ENCODE assay signal across 8 cellular contexts in genomic region chr15:67543348-67543718, GRCh38. TPM values are rescaled to one million over a fixed set of nuclear protein-coding genes. Genes with fewer than 3 reads are reported as not detected.
DNase-seq lines count a peak whose midpoint lies in the region; ATAC-seq and TF ChIP-seq lines count a peak whose summit lies in the region.

No MANE protein-coding gene starts in this region.

- TF ChIP-seq CTCF in Peyer's patch (IDR thresholded peaks at IDR 0.05) = no peak
- TF ChIP-seq CTCF in epithelial cell of esophagus (IDR thresholded peaks at IDR 0.05; ENCODE audit: insufficient read depth, low read depth, low read length, missing control alignments) = no peak
- no peak for TF ChIP-seq CTCF in natural killer cell (IDR thresholded peaks at IDR 0.05)

- intact Hi-C loops in natural killer cell (cut with micrococcal nuclease) = loop anchor here (2.0 kb wide), 1 partner anchor 297 kb away; the partner anchor contains the start of gene RNU6-1

- H3K27ac ChIP-seq in Peyer's patch = peak overlapping the region; percentile 77 to 91 (median 84)

- peak overlapping the region; percentile 95 to 96 for H3K27ac Mint-ChIP-seq in natural killer cell

- H3K4me1 Mint-ChIP-seq in natural killer cell = peaks cover 33 to 40% of the 10 kb centered on the region in 2 donors

- H3K4me1 ChIP-seq in Peyer's patch = peaks cover 0 to 29% (median 2%) of the 10 kb centered on the region in 4 donors

- no peak for TF ChIP-seq POLR2A in Peyer's patch (IDR thresholded peaks at IDR 0.05)

- no peaks in the 10 kb centered on the region for H3K36me3 Mint-ChIP-seq in natural killer cell

- no peaks in the 10 kb centered on the region for H3K27me3 ChIP-seq in Peyer's patch

- DNase-seq in EL (peak; percentile 30), Peyer's patch (peak; percentile 29 to 63 (median 53)), epithelial cell of esophagus (ENCODE audit: low read depth) (no peak), natural killer cell (no peak), GM19238 (ENCODE audit: insufficient read length, low spot score) (no peak)

- H3K36me3 ChIP-seq in Peyer's patch = no peaks in the 10 kb centered on the region

- H3K9me3 ChIP-seq in Peyer's patch = no peaks in the 10 kb centered on the region

- no peak for ATAC-seq in natural killer cell
- ATAC-seq in HG03378 (IDR thresholded peaks at IDR 0.05; ENCODE audit: unreplicated experiment) = no peak
- no peak for ATAC-seq in HG02852 (IDR thresholded peaks at IDR 0.05; ENCODE audit: unreplicated experiment)
- no peak for ATAC-seq in HG02798 (IDR thresholded peaks at IDR 0.05; ENCODE audit: poor library complexity, unreplicated experiment)

- peak overlapping the region; percentile 66 to 96 (median 83) for H3K4me3 ChIP-seq in Peyer's patch
- H3K4me3 ChIP-seq in epithelial cell of esophagus (ENCODE audit: low read length) = peak overlapping the region; percentile 97

- no peaks in the 10 kb centered on the region for H3K9me3 Mint-ChIP-seq in natural killer cell

- H3K4me3 Mint-ChIP-seq in natural killer cell = peak overlapping the region; percentile 96

- no peaks in the 10 kb centered on the region for H3K27me3 Mint-ChIP-seq in natural killer cell (ENCODE audit: low read depth in 2 of 2)

RNA-seq across cellular contexts. Expression of gene MAP2K5, which starts 0.8 kb away (rescaled TPM):
- 10 to 100 TPM; 14.0 to 50.3 (median 21.2) TPM for total RNA-seq in Peyer's patch
- total RNA-seq in natural killer cell = 10 to 100 TPM; 25.6 to 32.6 (median 29.2) TPM

RNA-seq across cellular contexts. Expression of gene C15orf61, which starts 22.4 kb away (rescaled TPM):
- total RNA-seq in Peyer's patch (10 to 100 TPM in 1 of 4 donors, 1 to 10 TPM in 3; 2.5 to 10.7 (median 7.6) TPM), natural killer cell (10 to 100 TPM in 2 of 3 donors, 1 to 10 TPM in 1; 8.7 to 16.4 (median 12.6) TPM)

Comparison
In these comparisons a context has a peak if more than half of its experiments do, and no peak if none do; other contexts are left out.
1. DNase-seq: peak in EL (single experiment) and Peyer's patch (3 of 3); none in epithelial cell of esophagus (single experiment), natural killer cell (single experiment) and GM19238 (single experiment).